Comparison of ENCODE assay signal across 23 cellular contexts in the genomic region with DNA sequence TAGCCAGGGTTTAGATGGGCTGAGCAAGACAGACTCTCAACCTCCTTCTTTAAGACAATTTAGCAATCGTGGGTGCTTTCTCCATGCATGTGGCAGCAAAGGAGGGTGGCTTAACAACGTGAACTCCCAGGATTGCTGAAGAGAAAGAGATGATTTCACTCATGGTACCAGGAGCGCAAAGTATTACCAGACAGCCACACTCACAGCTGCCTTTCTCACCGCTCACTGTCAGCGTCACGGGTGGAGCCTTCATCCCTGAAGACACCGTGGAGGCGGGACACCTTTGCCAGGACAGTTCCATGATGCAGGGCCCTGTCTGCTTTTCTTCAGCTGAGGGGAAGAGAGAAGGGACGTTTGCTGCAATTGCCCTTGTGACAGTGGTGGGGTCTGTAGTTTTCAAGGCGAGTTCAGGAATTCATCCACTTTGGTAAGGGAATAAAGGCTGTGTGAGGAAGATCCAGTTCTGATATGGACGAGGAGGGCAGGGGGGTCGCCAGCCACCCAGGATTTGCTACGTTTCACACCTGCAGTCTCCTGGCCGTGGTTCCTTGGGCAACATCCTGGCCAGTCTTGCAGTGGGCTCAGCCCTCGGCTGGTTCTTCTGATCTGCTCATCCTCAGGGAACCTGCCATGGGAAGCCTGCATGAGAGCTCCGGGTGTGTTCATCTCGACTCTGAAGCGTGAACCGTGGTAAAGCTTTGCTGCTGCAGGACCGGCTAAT.
DNase-seq lines count a peak whose midpoint lies in the region; ATAC-seq and TF ChIP-seq lines count a peak whose summit lies in the region.
"Had no signal": no experiment of that assay in that cellular context is flagged by ENCODE, and none has a peak within 500 bp of the region (broad histone marks: within the 10 kb centered on the region; RNA-seq: fewer than 3 reads in every experiment).

No MANE protein-coding gene starts in this region.

- no peaks in the 10 kb centered on the region for H3K27me3 ChIP-seq in HL-60 (ENCODE audit: insufficient read depth, poor library complexity, severe bottlenecking)

- H3K27ac ChIP-seq in HL-60 (replicated peaks) (peak overlapping the region; percentile 44; the same call in 1 of the 2 replicates), coronary artery (no peak overlapping the region)

- peak overlapping the region; percentile 70 to 83 for H3K4me3 Mint-ChIP-seq in CD14-positive monocyte
- no peak overlapping the region for H3K4me3 Mint-ChIP-seq in activated T-helper 17 cell treated with anti-CD3 and anti-CD28 coated beads, Interleukin-2, amount 50 U/mL, for 72 hours
- peak overlapping the region in 2 of 10 donors; percentile 55 to 57 for H3K4me3 Mint-ChIP-seq in naive thymus-derived CD8-positive, alpha-beta T cell
- H3K4me3 Mint-ChIP-seq in stimulated activated memory B cell treated with anti-CD40 and anti-IgM and Interleukin-4, amounts not matched to agents 10 μg/mL and 1 μg/mL and 100 μg/mL, for 72 hours: no peak overlapping the region
- H3K4me3 Mint-ChIP-seq: activated B cell treated with CpG ODN at 0.5 μM for 24 hours; CD4-positive, alpha-beta T cell; T-helper 1 cell treated with Interleukin-12 subunit alpha and Interleukin-12 subunit beta and Interleukin-4 antibody, amounts not matched to agents 30 μg/mL and 1 μg/mL, for 36 hours had no signal

- intact Hi-C loops in CD14-positive monocyte (cut with micrococcal nuclease): loop anchor here in 1 of 2 donors (1.0 to 10.0 kb wide), 2 partner anchors 8 to 943 kb away; a partner anchor contains a TSS

- POLR2A ChIA-PET in naive thymus-derived CD8-positive, alpha-beta T cell (lab: Charles Lee): no interaction called here

- H3K27me3 Mint-ChIP-seq in CD14-positive monocyte (ENCODE audit: low read depth in 3 of 3): peaks cover 4 to 37% (median 7%) of the 10 kb centered on the region in 3 donors
- H3K27me3 Mint-ChIP-seq in activated T-helper 17 cell treated with anti-CD3 and anti-CD28 coated beads, Interleukin-2, amount 50 U/mL, for 72 hours: peaks cover 5% of the 10 kb centered on the region
- peaks cover 1 to 27% (median 5%) of the 10 kb centered on the region in 5 donors for H3K27me3 Mint-ChIP-seq in naive thymus-derived CD8-positive, alpha-beta T cell
- H3K27me3 Mint-ChIP-seq in stimulated activated memory B cell treated with anti-CD40 and anti-IgM and Interleukin-4, amounts not matched to agents 10 μg/mL and 1 μg/mL and 100 μg/mL, for 72 hours: peaks cover 50% of the 10 kb centered on the region

- peaks cover 0 to 22% (median 8%) of the 10 kb centered on the region in 7 donors for H3K9me3 Mint-ChIP-seq in CD14-positive monocyte
- H3K9me3 Mint-ChIP-seq in activated T-helper 17 cell treated with anti-CD3 and anti-CD28 coated beads, Interleukin-2, amount 50 U/mL, for 72 hours: no peaks in the 10 kb centered on the region
- peaks cover 0 to 15% (median 0%) of the 10 kb centered on the region in 9 donors for H3K9me3 Mint-ChIP-seq in naive thymus-derived CD8-positive, alpha-beta T cell
- H3K9me3 Mint-ChIP-seq in stimulated activated memory B cell treated with anti-CD40 and anti-IgM and Interleukin-4, amounts not matched to agents 10 μg/mL and 1 μg/mL and 100 μg/mL, for 72 hours: no peaks in the 10 kb centered on the region
- H3K9me3 Mint-ChIP-seq: activated B cell treated with CpG ODN at 0.5 μM for 24 hours; CD4-positive, alpha-beta T cell; T-helper 1 cell treated with Interleukin-12 subunit alpha and Interleukin-12 subunit beta and Interleukin-4 antibody, amounts not matched to agents 30 μg/mL and 1 μg/mL, for 36 hours had no signal

- peaks cover 24% of the 10 kb centered on the region in 2 donors for H3K36me3 Mint-ChIP-seq in CD14-positive monocyte
- H3K36me3 Mint-ChIP-seq in activated T-helper 17 cell treated with anti-CD3 and anti-CD28 coated beads, Interleukin-2, amount 50 U/mL, for 72 hours (ENCODE audit: low read depth): no peaks in the 10 kb centered on the region
- H3K36me3 Mint-ChIP-seq in naive thymus-derived CD8-positive, alpha-beta T cell: no peaks in the 10 kb centered on the region
- H3K36me3 Mint-ChIP-seq in stimulated activated memory B cell treated with anti-CD40 and anti-IgM and Interleukin-4, amounts not matched to agents 10 μg/mL and 1 μg/mL and 100 μg/mL, for 72 hours: no peaks in the 10 kb centered on the region

- no peak for TF ChIP-seq CTCF in CD14-positive monocyte (IDR thresholded peaks at IDR 0.05)
- TF ChIP-seq CTCF in HL-60 (IDR thresholded peaks at IDR 0.05; ENCODE audit: insufficient read depth, low read length): no peak
- no peak for TF ChIP-seq CTCF in coronary artery (IDR thresholded peaks at IDR 0.05)

- DNase-seq in CD14-positive monocyte (ENCODE audit: low spot score) (peak; percentile 48), HL-60 (ENCODE audit: low read depth in 1 of 2, low spot score in 1 of 2) (no peak), NCI-H2029 (lab: John Stamatoyannopoulos, UW) (no peak), coronary artery (ENCODE audit: low spot score) (no peak)
- DNase-seq in naive thymus-derived CD8-positive, alpha-beta T cell: no peak
- DNase-seq: activated B cell treated with CpG ODN at 0.5 μM for 24 hours; activated CD4-positive, alpha-beta T cell treated with anti-CD3 and anti-CD28 coated beads, Interleukin-2, amount 50 U/mL, for 4 hours; activated naive CD4-positive, alpha-beta T cell treated with Interleukin-2 at 50 U/mL for 16 hours; activated T-cell treated with anti-CD3 and anti-CD28 coated beads, Interleukin-2, amount 50 U/mL, for 1 hour; amygdala; CD4-positive, alpha-beta T cell; DMS53; erythroblast; NCI-H748 treated with DMSO at 0.1 percent for 48 hours; OCI-M1; SIG-M5; stimulated activated CD4-positive, alpha-beta T cell treated with anti-CD3 and anti-CD28 coated beads, Interleukin-2, amount 100 ng/mL, for 24 hours; stimulated activated naive CD8-positive, alpha-beta T cell treated with anti-CD3 and anti-CD28 coated beads, Interleukin-15, Interleukin-2, amounts not matched to agents 100 U/mL and 50 U/mL, for 24 hours had no signal

- H3K4me1 Mint-ChIP-seq in CD14-positive monocyte: peaks cover 89% of the 10 kb centered on the region
- peaks cover 15% of the 10 kb centered on the region for H3K4me1 Mint-ChIP-seq in activated T-helper 17 cell treated with anti-CD3 and anti-CD28 coated beads, Interleukin-2, amount 50 U/mL, for 72 hours
- H3K4me1 Mint-ChIP-seq in naive thymus-derived CD8-positive, alpha-beta T cell: peaks cover 13 to 64% (median 23%) of the 10 kb centered on the region in 4 donors
- H3K4me1 Mint-ChIP-seq in stimulated activated memory B cell treated with anti-CD40 and anti-IgM and Interleukin-4, amounts not matched to agents 10 μg/mL and 1 μg/mL and 100 μg/mL, for 72 hours: peaks cover 13% of the 10 kb centered on the region

- no peak for ATAC-seq in activated T-helper 17 cell treated with anti-CD3 and anti-CD28 coated beads, Interleukin-2, amount 50 U/mL, for 72 hours (replicated peaks)
- no peak for ATAC-seq in naive thymus-derived CD8-positive, alpha-beta T cell
- ATAC-seq in stimulated activated memory B cell treated with anti-CD40 and anti-IgM and Interleukin-4, amounts not matched to agents 10 μg/mL and 1 μg/mL and 100 μg/mL, for 72 hours: no peak
- ATAC-seq in GM19397 (IDR thresholded peaks at IDR 0.05; ENCODE audit: unreplicated experiment): no peak
- ATAC-seq: stimulated activated naive CD8-positive, alpha-beta T cell treated with anti-CD3 and anti-CD28 coated beads, Interleukin-15, Interleukin-2, amounts not matched to agents 100 U/mL and 50 U/mL, for 24 hours had no signal

- no peak overlapping the region for H3K4me3 ChIP-seq in HL-60 (replicated peaks; ENCODE audit: insufficient read depth, low read length)
- H3K4me3 ChIP-seq in coronary artery: no peak overlapping the region
- H3K4me3 ChIP-seq: skin epidermis had no signal

- peak overlapping the region; percentile 96 to 100 (median 99) for H3K27ac Mint-ChIP-seq in CD14-positive monocyte
- peak overlapping the region; percentile 39 for H3K27ac Mint-ChIP-seq in activated T-helper 17 cell treated with anti-CD3 and anti-CD28 coated beads, Interleukin-2, amount 50 U/mL, for 72 hours
- H3K27ac Mint-ChIP-seq in naive thymus-derived CD8-positive, alpha-beta T cell: peak overlapping the region in 6 of 10 donors; percentile 32 to 96 (median 79)
- no peak overlapping the region for H3K27ac Mint-ChIP-seq in stimulated activated memory B cell treated with anti-CD40 and anti-IgM and Interleukin-4, amounts not matched to agents 10 μg/mL and 1 μg/mL and 100 μg/mL, for 72 hours
- H3K27ac Mint-ChIP-seq: activated B cell treated with CpG ODN at 0.5 μM for 24 hours; CD4-positive, alpha-beta T cell; T-helper 1 cell treated with Interleukin-12 subunit alpha and Interleukin-12 subunit beta and Interleukin-4 antibody, amounts not matched to agents 30 μg/mL and 1 μg/mL, for 36 hours had no signal

Comparison
In these comparisons a context has a peak if more than half of its experiments do, and no peak if none do; other contexts are left out.
1. H3K4me3 Mint-ChIP-seq: peak in CD14-positive monocyte (2 of 2); none in activated T-helper 17 cell treated with anti-CD3 and anti-CD28 coated beads, Interleukin-2, amount 50 U/mL, for 72 hours (single experiment) and stimulated activated memory B cell treated with anti-CD40 and anti-IgM and Interleukin-4, amounts not matched to agents 10 μg/mL and 1 μg/mL and 100 μg/mL, for 72 hours (single experiment).